In genomic region chr3:45908761-45909160, GRCh38 we compare ENCODE assay signal across 18 cellular contexts. TPM values are rescaled to one million over a fixed set of nuclear protein-coding genes. Genes with fewer than 3 reads are reported as not detected.
DNase-seq lines count a peak whose midpoint lies in the region; ATAC-seq and TF ChIP-seq lines count a peak whose summit lies in the region.
"Had no signal": no experiment of that assay in that cellular context is flagged by ENCODE, and none has a peak within 500 bp of the region (broad histone marks: within the 10 kb centered on the region; RNA-seq: fewer than 3 reads in every experiment).

No MANE protein-coding gene starts in this region.

- peaks cover 31% of the 10 kb centered on the region for H3K36me3 Mint-ChIP-seq in T-helper 2 cell treated with Interferon-gamma antibody and Interleukin-4, amounts not matched to agents 5 μg/mL and 100 μg/mL, for 36 hours (ENCODE audit: low read depth)
- no peaks in the 10 kb centered on the region for H3K36me3 Mint-ChIP-seq in CD4-positive, alpha-beta T cell (ENCODE audit: low read depth)
- H3K36me3 Mint-ChIP-seq in T-helper 17 cell (ENCODE audit: low read depth) = peaks cover 5% of the 10 kb centered on the region
- peaks cover 11 to 42% (median 13%) of the 10 kb centered on the region in 5 donors for H3K36me3 Mint-ChIP-seq in naive thymus-derived CD4-positive, alpha-beta T cell
- H3K36me3 Mint-ChIP-seq in progenitor cell of endocrine pancreas (ENCODE audit: insufficient read depth) = no peaks in the 10 kb centered on the region

- peaks cover 10% of the 10 kb centered on the region for H3K9me3 Mint-ChIP-seq in T-helper 2 cell treated with Interferon-gamma antibody and Interleukin-4, amounts not matched to agents 5 μg/mL and 100 μg/mL, for 36 hours
- no peaks in the 10 kb centered on the region for H3K9me3 Mint-ChIP-seq in CD4-positive, alpha-beta T cell
- H3K9me3 Mint-ChIP-seq in naive thymus-derived CD4-positive, alpha-beta T cell = peaks cover 0 to 10% (median 0%) of the 10 kb centered on the region in 11 donors
- no peaks in the 10 kb centered on the region for H3K9me3 Mint-ChIP-seq in progenitor cell of endocrine pancreas (ENCODE audit: low read depth)

- no peak for DNase-seq in T-helper 2 cell treated with Interferon-gamma antibody and Interleukin-4, amounts not matched to agents 5 μg/mL and 100 μg/mL, for 36 hours (ENCODE audit: low spot score)
- DNase-seq in T-helper 2 cell (no peak), T-helper 17 cell (no peak), germinal center (ENCODE audit: low spot score) (no peak), progenitor cell of endocrine pancreas (ENCODE audit: low spot score, unreplicated experiment) (no peak), putamen (ENCODE audit: low spot score) (no peak)
- DNase-seq in CD4-positive, alpha-beta T cell = no peak
- no peak for DNase-seq in naive thymus-derived CD4-positive, alpha-beta T cell
- DNase-seq: 8988T, C1 segment of cervical spinal cord, H7, KG1, NCI-H1436, NCI-H2029 treated with DMSO at 0.1 percent for 48 hours, NCI-H510A treated with DMSO at 0.1 percent for 48 hours had no signal

- POLR2A ChIA-PET in CD4-positive, alpha-beta T cell (lab: Charles Lee) = interaction anchor here (0.7 to 2.0 kb wide), 4 partner anchors 11 to 67 kb away, joined by 3 to 9 read pairs (median 4); partner anchors contain the start of gene LZTFL1
- POLR2A ChIA-PET in naive thymus-derived CD4-positive, alpha-beta T cell (lab: Charles Lee) = interaction anchor here (0.6 kb wide), 1 partner anchor 43 kb away, joined by 3 read pairs; no protein-coding TSS in a partner anchor

- no peaks in the 10 kb centered on the region for H3K9me3 ChIP-seq in CD4-positive, alpha-beta T cell (ENCODE audit: control insufficient read depth, low read length)
- no peaks in the 10 kb centered on the region for H3K9me3 ChIP-seq in T-helper 17 cell (ENCODE audit: control insufficient read depth, low read length, poor library complexity, severe bottlenecking)
- no peaks in the 10 kb centered on the region for H3K9me3 ChIP-seq in naive thymus-derived CD4-positive, alpha-beta T cell (ENCODE audit: control insufficient read depth in 2 of 3, low read length in 3 of 3)

- CTCF ChIA-PET in CD4-positive, alpha-beta T cell (lab: Charles Lee) = interaction anchor here (1.4 kb wide), 1 partner anchor 249 kb away, joined by 4 read pairs; no protein-coding TSS in a partner anchor
- CTCF ChIA-PET in naive thymus-derived CD4-positive, alpha-beta T cell (lab: Charles Lee) = interaction anchor here (1.0 to 1.3 kb wide), 4 partner anchors 16 to 171 kb away, joined by 3 to 4 read pairs (median 3); no protein-coding TSS in a partner anchor

- H3K4me1 Mint-ChIP-seq in T-helper 2 cell treated with Interferon-gamma antibody and Interleukin-4, amounts not matched to agents 5 μg/mL and 100 μg/mL, for 36 hours (ENCODE audit: low read depth) = peaks cover 36% of the 10 kb centered on the region
- H3K4me1 Mint-ChIP-seq in CD4-positive, alpha-beta T cell (ENCODE audit: low read depth) = peaks cover 56% of the 10 kb centered on the region
- H3K4me1 Mint-ChIP-seq in T-helper 17 cell = peaks cover 43% of the 10 kb centered on the region
- H3K4me1 Mint-ChIP-seq in naive thymus-derived CD4-positive, alpha-beta T cell = peaks cover 23 to 61% (median 34%) of the 10 kb centered on the region in 7 donors
- H3K4me1 Mint-ChIP-seq in progenitor cell of endocrine pancreas (ENCODE audit: low read depth) = no peaks in the 10 kb centered on the region

- H3K27me3 Mint-ChIP-seq in T-helper 2 cell treated with Interferon-gamma antibody and Interleukin-4, amounts not matched to agents 5 μg/mL and 100 μg/mL, for 36 hours (ENCODE audit: low read depth) = peaks cover 51% of the 10 kb centered on the region
- no peaks in the 10 kb centered on the region for H3K27me3 Mint-ChIP-seq in CD4-positive, alpha-beta T cell
- no peaks in the 10 kb centered on the region for H3K27me3 Mint-ChIP-seq in T-helper 17 cell
- H3K27me3 Mint-ChIP-seq in naive thymus-derived CD4-positive, alpha-beta T cell = peaks cover 0 to 43% (median 0%) of the 10 kb centered on the region in 5 donors
- H3K27me3 Mint-ChIP-seq in progenitor cell of endocrine pancreas = no peaks in the 10 kb centered on the region

- no peak overlapping the region for H3K27ac Mint-ChIP-seq in T-helper 2 cell treated with Interferon-gamma antibody and Interleukin-4, amounts not matched to agents 5 μg/mL and 100 μg/mL, for 36 hours
- peak overlapping the region; percentile 40 for H3K27ac Mint-ChIP-seq in CD4-positive, alpha-beta T cell
- peak overlapping the region; percentile 90 for H3K27ac Mint-ChIP-seq in T-helper 17 cell
- H3K27ac Mint-ChIP-seq in naive thymus-derived CD4-positive, alpha-beta T cell = peak overlapping the region in 3 of 9 donors; percentile 7 to 64 (median 56)
- no peak overlapping the region for H3K27ac Mint-ChIP-seq in progenitor cell of endocrine pancreas

- TF ChIP-seq CTCF in CD4-positive, alpha-beta T cell (IDR thresholded peaks at IDR 0.05) = no peak
- TF ChIP-seq CTCF in progenitor cell of endocrine pancreas (IDR thresholded peaks at IDR 0.05; ENCODE audit: unreplicated experiment) = no peak

- H3K27me3 ChIP-seq in CD4-positive, alpha-beta T cell (ENCODE audit: control insufficient read depth, insufficient read depth, low read length) = no peaks in the 10 kb centered on the region
- H3K27me3 ChIP-seq in naive thymus-derived CD4-positive, alpha-beta T cell (ENCODE audit: control insufficient read depth in 2 of 2, insufficient read depth in 2 of 2, low read length in 2 of 2) = no peaks in the 10 kb centered on the region

- peak overlapping the region; percentile 54 for H3K4me3 Mint-ChIP-seq in T-helper 2 cell treated with Interferon-gamma antibody and Interleukin-4, amounts not matched to agents 5 μg/mL and 100 μg/mL, for 36 hours
- no peak overlapping the region for H3K4me3 Mint-ChIP-seq in CD4-positive, alpha-beta T cell
- H3K4me3 Mint-ChIP-seq in T-helper 17 cell (peak overlapping the region; percentile 84), progenitor cell of endocrine pancreas (ENCODE audit: low read depth) (no peak overlapping the region)
- H3K4me3 Mint-ChIP-seq in naive thymus-derived CD4-positive, alpha-beta T cell = peak overlapping the region in 8 of 10 donors; percentile 26 to 75 (median 51)

- H3K27ac ChIP-seq in CD4-positive, alpha-beta T cell (ENCODE audit: low read depth, low read length) = no peak overlapping the region
- H3K27ac ChIP-seq in naive thymus-derived CD4-positive, alpha-beta T cell (ENCODE audit: low read depth, low read length) = no peak overlapping the region

- intact Hi-C loops in CD4-positive, alpha-beta T cell (cut with DNase I, micrococcal nuclease) = no loop called here
- intact Hi-C loops in naive thymus-derived CD4-positive, alpha-beta T cell (cut with micrococcal nuclease) = no loop called here

- no peaks in the 10 kb centered on the region for H3K36me3 ChIP-seq in naive thymus-derived CD4-positive, alpha-beta T cell (ENCODE audit: control insufficient read depth in 2 of 3, insufficient read depth in 3 of 3, low read length in 3 of 3)

- H3K4me1 ChIP-seq in naive thymus-derived CD4-positive, alpha-beta T cell (ENCODE audit: control insufficient read depth in 2 of 2, insufficient read depth in 2 of 2, low read length in 2 of 2) = peaks cover 14 to 17% of the 10 kb centered on the region in 2 donors

- no peak for ATAC-seq in CD4-positive, alpha-beta T cell (ENCODE audit: poor library complexity)
- no peak for ATAC-seq in T-helper 17 cell
- ATAC-seq in naive thymus-derived CD4-positive, alpha-beta T cell = no peak
- ATAC-seq: Panc1, Right ventricle myocardium inferior had no signal

- no peak overlapping the region for H3K4me3 ChIP-seq in naive thymus-derived CD4-positive, alpha-beta T cell (ENCODE audit: low read length)

RNA-seq across cellular contexts. Expression of gene CCR9, which starts 22.4 kb away (rescaled TPM):
- total RNA-seq in CD4-positive, alpha-beta T cell = 1 to 10 TPM; 6.5 to 7.4 TPM
- total RNA-seq in T-helper 17 cell (1 to 10 TPM; 4.0 to 4.7 TPM), progenitor cell of endocrine pancreas (not detected in 2 replicates)
- total RNA-seq in naive thymus-derived CD4-positive, alpha-beta T cell = under 1 TPM in 4 of 5 experiments, not detected in 1; 0.40 to 0.66 (median 0.56) TPM
- under 1 TPM; 0.31 to 0.45 TPM for polyA plus RNA-seq in naive thymus-derived CD4-positive, alpha-beta T cell
- total RNA-seq: H7, M059J, Right ventricle myocardium inferior had no signal

RNA-seq across cellular contexts. Expression of gene CXCR6, which starts 34.5 kb away (rescaled TPM):
- total RNA-seq in CD4-positive, alpha-beta T cell = 1 to 10 TPM; 1.7 to 2.0 TPM
- total RNA-seq in T-helper 17 cell = 1 to 10 TPM; 2.0 to 4.4 TPM
- 10 to 100 TPM in 1 of 5 experiments, 1 to 10 TPM in 1, under 1 TPM in 2, not detected in 1; 0.19 to 33.7 (median 0.75) TPM for total RNA-seq in naive thymus-derived CD4-positive, alpha-beta T cell
- polyA plus RNA-seq in naive thymus-derived CD4-positive, alpha-beta T cell = under 1 TPM; 0.12 to 0.18 TPM
- not detected in 2 replicates for total RNA-seq in progenitor cell of endocrine pancreas
- total RNA-seq: H7, M059J had no signal

Comparison
In these comparisons a context has a peak if more than half of its experiments do, and no peak if none do; other contexts are left out.
1. H3K27ac Mint-ChIP-seq: peak in CD4-positive, alpha-beta T cell (single experiment) and T-helper 17 cell (single experiment); none in T-helper 2 cell treated with Interferon-gamma antibody and Interleukin-4, amounts not matched to agents 5 μg/mL and 100 μg/mL, for 36 hours (single experiment) and progenitor cell of endocrine pancreas (single experiment).
2. H3K4me3 Mint-ChIP-seq: peak in T-helper 2 cell treated with Interferon-gamma antibody and Interleukin-4, amounts not matched to agents 5 μg/mL and 100 μg/mL, for 36 hours (single experiment), T-helper 17 cell (single experiment) and naive thymus-derived CD4-positive, alpha-beta T cell (8 of 10); none in CD4-positive, alpha-beta T cell (single experiment) and progenitor cell of endocrine pancreas (single experiment).